22 cellular contexts compared by ENCODE assay signal in the genomic region with DNA sequence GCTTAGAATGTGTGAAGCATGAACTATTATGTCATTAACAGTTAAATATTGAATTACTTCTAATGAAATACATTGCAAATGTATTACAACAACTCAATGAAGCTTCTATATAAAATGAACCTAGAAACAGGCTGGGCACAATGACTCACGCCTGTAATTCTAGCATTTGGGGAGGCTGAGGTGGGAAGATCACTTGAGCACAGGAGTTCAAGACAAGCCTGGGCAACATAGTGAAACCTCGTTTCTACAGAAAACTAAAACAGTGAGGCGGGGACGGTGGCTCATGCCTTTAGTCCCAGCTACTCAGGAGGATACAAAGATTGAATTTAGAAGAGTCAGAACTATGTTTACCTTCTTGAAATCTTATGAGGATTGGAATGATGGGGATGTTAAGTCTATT.
DNase-seq lines count a peak whose midpoint lies in the region; ATAC-seq and TF ChIP-seq lines count a peak whose summit lies in the region.
"Had no signal": no experiment of that assay in that cellular context is flagged by ENCODE, and none has a peak within 500 bp of the region (broad histone marks: within the 10 kb centered on the region; RNA-seq: fewer than 3 reads in every experiment).

No MANE protein-coding gene starts in this region.

- no peaks in the 10 kb centered on the region for H3K36me3 Mint-ChIP-seq in nephron progenitor cell (ENCODE audit: low read depth)
- H3K36me3 Mint-ChIP-seq: CD8-positive, alpha-beta T cell had no signal

- H3K9me2 ChIP-seq in Karpas-422 (replicated peaks; ENCODE audit: insufficient read depth, low read length): no peaks in the 10 kb centered on the region

- no peak overlapping the region for H3K4me2 ChIP-seq in Karpas-422 (ENCODE audit: low read depth, low read length, poor library complexity, severe bottlenecking)
- H3K4me2 ChIP-seq: A549; BLaER1 treated with 17β-estradiol and CSF1 and Interleukin-3, amounts not matched to agents 10 nM and 100 nM had no signal

- H3K4me3 ChIP-seq in Karpas-422 (ENCODE audit: low read length): no peak overlapping the region
- no peak overlapping the region for H3K4me3 ChIP-seq in epithelial cell of esophagus (ENCODE audit: low read length)
- H3K4me3 ChIP-seq: A549; BLaER1 treated with 17β-estradiol and CSF1 and Interleukin-3, amounts not matched to agents 10 nM and 100 nM; GM12878 had no signal

- H3K9me3 ChIP-seq in Karpas-422 (ENCODE audit: low read length): no peaks in the 10 kb centered on the region
- H3K9me3 ChIP-seq: A549, Caco-2 had no signal

- no peaks in the 10 kb centered on the region for H4K20me1 ChIP-seq in Karpas-422 (ENCODE audit: insufficient read depth, low read depth, low read length)
- H4K20me1 ChIP-seq: BLaER1 treated with 17β-estradiol and CSF1 and Interleukin-3, amounts not matched to agents 10 nM and 100 nM had no signal

- peak overlapping the region; percentile 49; the same call in 1 of the 2 replicates for H2AFZ ChIP-seq in Karpas-422 (ENCODE audit: low read length)

- DNase-seq in Karpas-422 (no peak), epithelial cell of esophagus (ENCODE audit: low read depth) (peak; percentile 51), nephron progenitor cell (no peak), DMS 273 treated with DMSO at 0.1 percent for 48 hours (lab: John Stamatoyannopoulos, UW) (no peak)
- DNase-seq: AML-193; Caco-2; Calu3; CD4-positive, alpha-beta T cell; CD8-positive, alpha-beta T cell; DMS153; DMS53; DMS79; DND-41; EL; GDM1 had no signal

- ATAC-seq in HG02840 (IDR thresholded peaks at IDR 0.05; ENCODE audit: low FRiP score, unreplicated experiment): no peak
- ATAC-seq: A549; CD8-positive, alpha-beta T cell; GM12878 had no signal

- H3K36me3 ChIP-seq in Karpas-422 (ENCODE audit: insufficient read depth, low read length): no peaks in the 10 kb centered on the region
- H3K36me3 ChIP-seq: BLaER1 treated with 17β-estradiol and CSF1 and Interleukin-3, amounts not matched to agents 10 nM and 100 nM had no signal

- H3K27ac Mint-ChIP-seq in nephron progenitor cell: peak overlapping the region; percentile 39
- H3K27ac Mint-ChIP-seq: B cell; CD4-positive, alpha-beta T cell; CD8-positive, alpha-beta T cell had no signal

- no peaks in the 10 kb centered on the region for H3K4me1 Mint-ChIP-seq in nephron progenitor cell
- H3K4me1 Mint-ChIP-seq: B cell had no signal

- H3K27me3 ChIP-seq in Karpas-422 (ENCODE audit: low read length): no peaks in the 10 kb centered on the region
- H3K27me3 ChIP-seq: BLaER1 treated with 17β-estradiol and CSF1 and Interleukin-3, amounts not matched to agents 10 nM and 100 nM had no signal

- no peaks in the 10 kb centered on the region for H3K27me3 Mint-ChIP-seq in nephron progenitor cell (ENCODE audit: low read depth, poor library complexity)
- H3K27me3 Mint-ChIP-seq: B cell; CD4-positive, alpha-beta T cell had no signal

- no peak overlapping the region for H3K9ac ChIP-seq in Karpas-422 (ENCODE audit: low read length)
- H3K9ac ChIP-seq: BLaER1 treated with 17β-estradiol and CSF1 and Interleukin-3, amounts not matched to agents 10 nM and 100 nM had no signal

- H3K4me3 Mint-ChIP-seq in nephron progenitor cell: no peak overlapping the region
- H3K4me3 Mint-ChIP-seq: B cell; CD4-positive, alpha-beta T cell; CD8-positive, alpha-beta T cell had no signal

- H3K9me3 Mint-ChIP-seq in nephron progenitor cell: no peaks in the 10 kb centered on the region

- TF ChIP-seq CTCF in epithelial cell of esophagus (IDR thresholded peaks at IDR 0.05; ENCODE audit: insufficient read depth, low read depth, low read length, missing control alignments) (no peak), nephron progenitor cell (IDR thresholded peaks at IDR 0.05) (no peak)

- H3K79me2 ChIP-seq in Karpas-422 (ENCODE audit: low read length): no peaks in the 10 kb centered on the region

- H3K4me1 ChIP-seq in Karpas-422 (ENCODE audit: low read length): peaks cover 9% of the 10 kb centered on the region; the same call in 1 of the 2 replicates
- H3K4me1 ChIP-seq: A549; BLaER1 treated with 17β-estradiol and CSF1 and Interleukin-3, amounts not matched to agents 10 nM and 100 nM; Caco-2 had no signal

- no peak overlapping the region for H3K27ac ChIP-seq in Karpas-422 (ENCODE audit: low read length)
- H3K27ac ChIP-seq: 22Rv1; A549; BLaER1 treated with 17β-estradiol and CSF1 and Interleukin-3, amounts not matched to agents 10 nM and 100 nM; C4-2B had no signal
